ENCODE assay signal across 8 cellular contexts in genomic region chr11:65355776-65356393, GRCh38. TPM values are rescaled to one million over a fixed set of nuclear protein-coding genes. Genes with fewer than 3 reads are reported as not detected.
A peak's percentile ranks its signal among the peaks of the same experiment; 100 is the strongest.
DNase-seq lines count a peak whose midpoint lies in the region; ATAC-seq and TF ChIP-seq lines count a peak whose summit lies in the region.

No MANE protein-coding gene starts in this region.

- peaks cover 25% of the 10 kb centered on the region for H3K36me3 ChIP-seq in HUES64 (ENCODE audit: insufficient read depth, low read length)
- peaks cover 16 to 18% of the 10 kb centered on the region in 2 donors for H3K36me3 ChIP-seq in ascending aorta
- peaks cover 6% of the 10 kb centered on the region for H3K36me3 ChIP-seq in smooth muscle cell (ENCODE audit: low read depth)

- H3K27ac ChIP-seq in HUES64 (ENCODE audit: low read depth, low read length) (no peak overlapping the region), ascending aorta (no peak overlapping the region), smooth muscle cell (ENCODE audit: low read depth) (no peak overlapping the region)

- H3K27me3 ChIP-seq in HUES64 (ENCODE audit: insufficient read depth, low read length) = peaks cover 34% of the 10 kb centered on the region
- no peaks in the 10 kb centered on the region for H3K27me3 ChIP-seq in ascending aorta
- peaks cover 34% of the 10 kb centered on the region for H3K27me3 ChIP-seq in smooth muscle cell (ENCODE audit: low read depth)

- ATAC-seq in HG02840 (IDR thresholded peaks at IDR 0.05; ENCODE audit: low FRiP score, unreplicated experiment) (no peak), HG02884 (IDR thresholded peaks at IDR 0.05; ENCODE audit: unreplicated experiment) (no peak)

- DNase-seq in ascending aorta (ENCODE audit: low spot score in 2 of 2) = peak in 1 of 2 donors; percentile 75
- no peak for DNase-seq in smooth muscle cell (lab: John Stamatoyannopoulos, UW; ENCODE audit: unreplicated experiment)
- no peak for DNase-seq in putamen (ENCODE audit: low spot score)
- DNase-seq in DMS153 (lab: John Stamatoyannopoulos, UW) = no peak

- H2AFZ ChIP-seq in smooth muscle cell (ENCODE audit: low read depth) = no peak overlapping the region

- peak overlapping the region; percentile 65 for H3K4me3 ChIP-seq in HUES64 (ENCODE audit: low read length)
- peak overlapping the region; percentile 79 to 86 for H3K4me3 ChIP-seq in ascending aorta
- H3K4me3 ChIP-seq in iPS-18c (ENCODE audit: insufficient read depth, low read depth, low read length) = peak overlapping the region; percentile 74
- peak overlapping the region; percentile 56 for H3K4me3 ChIP-seq in smooth muscle cell

- intact Hi-C loops in ascending aorta (cut with DNase I) = loop anchor here (5.0 kb wide), 1 partner anchor 166 kb away; no protein-coding TSS in a partner anchor

- no peaks in the 10 kb centered on the region for H3K79me2 ChIP-seq in smooth muscle cell (ENCODE audit: low read depth)

- H4K20me1 ChIP-seq in smooth muscle cell (ENCODE audit: low read depth) = peaks cover 29% of the 10 kb centered on the region

- peak overlapping the region; percentile 85 for H3K4me2 ChIP-seq in smooth muscle cell

- H3K4me1 ChIP-seq in HUES64 (ENCODE audit: insufficient read depth, low read length) = peaks cover 6% of the 10 kb centered on the region; the same call in 1 of the 2 replicates
- peaks cover 15 to 19% of the 10 kb centered on the region in 2 donors for H3K4me1 ChIP-seq in ascending aorta
- H3K4me1 ChIP-seq in smooth muscle cell (ENCODE audit: low read depth) = no peaks in the 10 kb centered on the region

- TF ChIP-seq CTCF in ascending aorta (IDR thresholded peaks at IDR 0.05) = no peak
- no peak for TF ChIP-seq CTCF in smooth muscle cell (IDR thresholded peaks at IDR 0.05; ENCODE audit: borderline replicate concordance, insufficient read depth, poor library complexity, severe bottlenecking)

- H3K9me3 ChIP-seq in HUES64 (ENCODE audit: insufficient read depth, low read depth, low read length) (no peaks in the 10 kb centered on the region), ascending aorta (no peaks in the 10 kb centered on the region), iPS-18c (ENCODE audit: control insufficient read depth, insufficient read depth, low read length) (no peaks in the 10 kb centered on the region), smooth muscle cell (replicated peaks; ENCODE audit: low read depth) (no peaks in the 10 kb centered on the region)

- H3K9ac ChIP-seq in HUES64 (ENCODE audit: low read depth, low read length) (0 out of 2 replicates have a peak overlapping the region, but pooled peaks have one; percentile 3), smooth muscle cell (ENCODE audit: low read depth) (no peak overlapping the region)

- peaks cover 24% of the 10 kb centered on the region for H3F3A ChIP-seq in smooth muscle cell (ENCODE audit: low read depth)

- WGBS in HUES64 = 74% methylated on average over 35 of the region's 35 CpGs
- WGBS in smooth muscle cell (ENCODE audit: low lambda C conversion rate) = 56% methylated on average over 35 of the region's 35 CpGs

RNA-seq across cellular contexts. Expression of gene TIGD3, which starts 1.3 kb away (rescaled TPM):
- polyA plus RNA-seq in HUES64 (2013, experiment 1 of 2) = 0.75 TPM
- polyA plus RNA-seq in HUES64 (2013, experiment 2 of 2) = 0.70 TPM
- not detected for total RNA-seq in ascending aorta
- total RNA-seq in smooth muscle cell = 0.49 TPM in 1 of 2 replicates, not detected in the other
- not detected in 2 replicates for polyA plus RNA-seq in smooth muscle cell

RNA-seq across cellular contexts. Expression of gene DPF2, which starts 22.2 kb away (rescaled TPM):
- polyA plus RNA-seq in HUES64 (2013, experiment 1 of 2) = 57.5 TPM
- polyA plus RNA-seq in HUES64 (2013, experiment 2 of 2) = 54.6 TPM
- total RNA-seq in ascending aorta (70.9 TPM), smooth muscle cell (40.1 and 40.5 TPM in 2 replicates)
- 69.4 and 82.1 TPM in 2 replicates for polyA plus RNA-seq in smooth muscle cell

RNA-seq across cellular contexts. Expression of gene SLC25A45, which starts 26.6 kb away (rescaled TPM):
- polyA plus RNA-seq in HUES64 (2013, experiment 1 of 2) = 0.55 TPM
- polyA plus RNA-seq in HUES64 (2013, experiment 2 of 2) = 1.9 TPM
- total RNA-seq in ascending aorta = 11.4 TPM
- 0.81 and 2.2 TPM in 2 replicates for total RNA-seq in smooth muscle cell
- polyA plus RNA-seq in smooth muscle cell = 3.4 and 7.7 TPM in 2 replicates

RNA-seq across cellular contexts. Expression of gene FRMD8, which starts 30.6 kb away (rescaled TPM):
- 12.1 TPM for polyA plus RNA-seq in HUES64 (2013, experiment 1 of 2)
- polyA plus RNA-seq in HUES64 (2013, experiment 2 of 2) = 12.2 TPM
- total RNA-seq in ascending aorta (99.3 TPM), smooth muscle cell (16.7 and 19.1 TPM in 2 replicates)
- 37.8 and 40.8 TPM in 2 replicates for polyA plus RNA-seq in smooth muscle cell

RNA-seq across cellular contexts. Expression of gene CDC42EP2, which starts 41.2 kb away (rescaled TPM):
- 5.0 TPM for polyA plus RNA-seq in HUES64 (2013, experiment 1 of 2)
- 6.6 TPM for polyA plus RNA-seq in HUES64 (2013, experiment 2 of 2)
- total RNA-seq in ascending aorta (20.6 TPM), smooth muscle cell (0.94 and 4.0 TPM in 2 replicates)
- polyA plus RNA-seq in smooth muscle cell = 7.8 and 13.0 TPM in 2 replicates
